Comparison of ENCODE assay signal across 2 cellular contexts in the genomic region with DNA sequence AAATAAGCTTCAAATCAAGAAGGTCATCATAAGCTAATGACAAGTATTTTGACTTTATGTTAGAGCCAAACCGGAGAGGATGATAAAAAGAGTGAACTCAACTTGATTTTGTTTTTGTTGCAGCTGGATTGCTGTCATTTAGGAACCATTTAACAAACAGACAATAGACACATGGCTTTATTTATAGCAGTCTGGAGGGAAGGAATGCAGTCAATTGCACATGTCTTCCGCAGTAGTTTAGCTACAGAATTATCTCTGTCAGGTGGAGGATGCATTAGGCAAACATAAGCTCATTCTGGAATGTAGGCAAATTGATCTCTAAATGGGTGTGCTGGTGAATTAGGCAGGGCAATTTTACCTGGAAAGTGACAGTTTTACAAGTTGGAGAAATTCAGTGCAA.
TF ChIP-seq lines count a peak whose summit lies in the region.

No MANE protein-coding gene starts in this region.

TF ChIP-seq in IMR-90, 13 proteins besides CTCF, POLR2A, EP300 and RAD21:
- TF ChIP-seq, protein P1, sequence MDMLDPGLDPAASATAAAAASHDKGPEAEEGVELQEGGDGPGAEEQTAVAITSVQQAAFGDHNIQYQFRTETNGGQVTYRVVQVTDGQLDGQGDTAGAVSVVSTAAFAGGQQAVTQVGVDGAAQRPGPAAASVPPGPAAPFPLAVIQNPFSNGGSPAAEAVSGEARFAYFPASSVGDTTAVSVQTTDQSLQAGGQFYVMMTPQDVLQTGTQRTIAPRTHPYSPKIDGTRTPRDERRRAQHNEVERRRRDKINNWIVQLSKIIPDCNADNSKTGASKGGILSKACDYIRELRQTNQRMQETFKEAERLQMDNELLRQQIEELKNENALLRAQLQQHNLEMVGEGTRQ (IDR thresholded peaks at IDR 0.05; ENCODE audit: low read depth, low read length) = no peak

TF ChIP-seq in SK-N-SH, 30 proteins besides CTCF, POLR2A, EP300 and RAD21:
- no peak for TF ChIP-seq ELF1 (IDR thresholded peaks at IDR 0.05)
- TF ChIP-seq, protein P2, sequence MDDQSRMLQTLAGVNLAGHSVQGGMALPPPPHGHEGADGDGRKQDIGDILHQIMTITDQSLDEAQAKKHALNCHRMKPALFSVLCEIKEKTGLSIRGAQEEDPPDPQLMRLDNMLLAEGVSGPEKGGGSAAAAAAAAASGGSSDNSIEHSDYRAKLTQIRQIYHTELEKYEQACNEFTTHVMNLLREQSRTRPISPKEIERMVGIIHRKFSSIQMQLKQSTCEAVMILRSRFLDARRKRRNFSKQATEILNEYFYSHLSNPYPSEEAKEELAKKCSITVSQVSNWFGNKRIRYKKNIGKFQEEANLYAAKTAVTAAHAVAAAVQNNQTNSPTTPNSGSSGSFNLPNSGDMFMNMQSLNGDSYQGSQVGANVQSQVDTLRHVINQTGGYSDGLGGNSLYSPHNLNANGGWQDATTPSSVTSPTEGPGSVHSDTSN (IDR thresholded peaks at IDR 0.05) = peak; percentile 94
- no peak for TF ChIP-seq RFX5 (IDR thresholded peaks at IDR 0.05; ENCODE audit: low read length)
- TF ChIP-seq RCOR1 (IDR thresholded peaks at IDR 0.05; ENCODE audit: low read length) = peak; percentile 98
- TF ChIP-seq SIN3A (IDR thresholded peaks at IDR 0.05; ENCODE audit: borderline replicate concordance, low read depth, low read length) = peak; percentile 80; the same call in 1 of the 2 replicates
- TF ChIP-seq, protein P3, sequence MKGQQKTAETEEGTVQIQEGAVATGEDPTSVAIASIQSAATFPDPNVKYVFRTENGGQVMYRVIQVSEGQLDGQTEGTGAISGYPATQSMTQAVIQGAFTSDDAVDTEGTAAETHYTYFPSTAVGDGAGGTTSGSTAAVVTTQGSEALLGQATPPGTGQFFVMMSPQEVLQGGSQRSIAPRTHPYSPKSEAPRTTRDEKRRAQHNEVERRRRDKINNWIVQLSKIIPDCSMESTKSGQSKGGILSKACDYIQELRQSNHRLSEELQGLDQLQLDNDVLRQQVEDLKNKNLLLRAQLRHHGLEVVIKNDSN (IDR thresholded peaks at IDR 0.05; ENCODE audit: borderline replicate concordance, low read depth) = peak; percentile 13; the same call in 1 of the 2 replicates
- peak; percentile 64 for TF ChIP-seq JUND (IDR thresholded peaks at IDR 0.05)
- TF ChIP-seq SMC3 (IDR thresholded peaks at IDR 0.05; ENCODE audit: low read depth, low read length) = peak; percentile 29; the same call in 1 of the 2 replicates
- TF ChIP-seq, protein P4, sequence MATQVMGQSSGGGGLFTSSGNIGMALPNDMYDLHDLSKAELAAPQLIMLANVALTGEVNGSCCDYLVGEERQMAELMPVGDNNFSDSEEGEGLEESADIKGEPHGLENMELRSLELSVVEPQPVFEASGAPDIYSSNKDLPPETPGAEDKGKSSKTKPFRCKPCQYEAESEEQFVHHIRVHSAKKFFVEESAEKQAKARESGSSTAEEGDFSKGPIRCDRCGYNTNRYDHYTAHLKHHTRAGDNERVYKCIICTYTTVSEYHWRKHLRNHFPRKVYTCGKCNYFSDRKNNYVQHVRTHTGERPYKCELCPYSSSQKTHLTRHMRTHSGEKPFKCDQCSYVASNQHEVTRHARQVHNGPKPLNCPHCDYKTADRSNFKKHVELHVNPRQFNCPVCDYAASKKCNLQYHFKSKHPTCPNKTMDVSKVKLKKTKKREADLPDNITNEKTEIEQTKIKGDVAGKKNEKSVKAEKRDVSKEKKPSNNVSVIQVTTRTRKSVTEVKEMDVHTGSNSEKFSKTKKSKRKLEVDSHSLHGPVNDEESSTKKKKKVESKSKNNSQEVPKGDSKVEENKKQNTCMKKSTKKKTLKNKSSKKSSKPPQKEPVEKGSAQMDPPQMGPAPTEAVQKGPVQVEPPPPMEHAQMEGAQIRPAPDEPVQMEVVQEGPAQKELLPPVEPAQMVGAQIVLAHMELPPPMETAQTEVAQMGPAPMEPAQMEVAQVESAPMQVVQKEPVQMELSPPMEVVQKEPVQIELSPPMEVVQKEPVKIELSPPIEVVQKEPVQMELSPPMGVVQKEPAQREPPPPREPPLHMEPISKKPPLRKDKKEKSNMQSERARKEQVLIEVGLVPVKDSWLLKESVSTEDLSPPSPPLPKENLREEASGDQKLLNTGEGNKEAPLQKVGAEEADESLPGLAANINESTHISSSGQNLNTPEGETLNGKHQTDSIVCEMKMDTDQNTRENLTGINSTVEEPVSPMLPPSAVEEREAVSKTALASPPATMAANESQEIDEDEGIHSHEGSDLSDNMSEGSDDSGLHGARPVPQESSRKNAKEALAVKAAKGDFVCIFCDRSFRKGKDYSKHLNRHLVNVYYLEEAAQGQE (IDR thresholded peaks at IDR 0.05; ENCODE audit: low read depth, low read length) = peak; percentile 61
- TF ChIP-seq EZH2phosphoT487 (IDR thresholded peaks at IDR 0.05; ENCODE audit: borderline replicate concordance, low read depth) = no peak
- peak; percentile 47; the same call in 1 of the 2 replicates for TF ChIP-seq MEF2A (IDR thresholded peaks at IDR 0.05; ENCODE audit: borderline replicate concordance, low read depth)
- peak; percentile 93; the same call in 1 of the 2 replicates for TF ChIP-seq FOXJ3 (CRISPR knock-in tag; IDR thresholded peaks at IDR 0.05)
- peak; percentile 77 for TF ChIP-seq POLR2AphosphoS5 (IDR thresholded peaks at IDR 0.05; ENCODE audit: low read depth, low read length)
- TF ChIP-seq NFIC (IDR thresholded peaks at IDR 0.05; ENCODE audit: borderline replicate concordance) = peak; percentile 61; the same call in 1 of the 2 replicates
- TF ChIP-seq, protein P5, sequence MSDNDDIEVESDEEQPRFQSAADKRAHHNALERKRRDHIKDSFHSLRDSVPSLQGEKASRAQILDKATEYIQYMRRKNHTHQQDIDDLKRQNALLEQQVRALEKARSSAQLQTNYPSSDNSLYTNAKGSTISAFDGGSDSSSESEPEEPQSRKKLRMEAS (IDR thresholded peaks at IDR 0.05; ENCODE audit: low read depth) = peak; percentile 52; the same call in 1 of the 2 replicates
- peak; percentile 48 for TF ChIP-seq GATA2 (CRISPR knock-in tag; IDR thresholded peaks at IDR 0.05)
- TF ChIP-seq CHD2 (IDR thresholded peaks at IDR 0.05; ENCODE audit: low read length, partially characterized antibody) = peak; percentile 65
- peak; percentile 66; the same call in 1 of the 2 replicates for TF ChIP-seq MXI1 (IDR thresholded peaks at IDR 0.05; ENCODE audit: low read depth, low read length)
- TF ChIP-seq TCF12 (IDR thresholded peaks at IDR 0.05) = peak; percentile 94
- TF ChIP-seq, protein P6, sequence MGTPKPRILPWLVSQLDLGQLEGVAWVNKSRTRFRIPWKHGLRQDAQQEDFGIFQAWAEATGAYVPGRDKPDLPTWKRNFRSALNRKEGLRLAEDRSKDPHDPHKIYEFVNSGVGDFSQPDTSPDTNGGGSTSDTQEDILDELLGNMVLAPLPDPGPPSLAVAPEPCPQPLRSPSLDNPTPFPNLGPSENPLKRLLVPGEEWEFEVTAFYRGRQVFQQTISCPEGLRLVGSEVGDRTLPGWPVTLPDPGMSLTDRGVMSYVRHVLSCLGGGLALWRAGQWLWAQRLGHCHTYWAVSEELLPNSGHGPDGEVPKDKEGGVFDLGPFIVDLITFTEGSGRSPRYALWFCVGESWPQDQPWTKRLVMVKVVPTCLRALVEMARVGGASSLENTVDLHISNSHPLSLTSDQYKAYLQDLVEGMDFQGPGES (IDR thresholded peaks at IDR 0.05; ENCODE audit: low read depth, low read length) = no peak
- no peak for TF ChIP-seq NRF1 (IDR thresholded peaks at IDR 0.05; ENCODE audit: low read depth, low read length)
- peak; percentile 65; the same call in 1 of the 2 replicates for TF ChIP-seq RXRA (IDR thresholded peaks at IDR 0.05; ENCODE audit: borderline replicate concordance, low read depth)
- peak; percentile 86 for TF ChIP-seq FOXM1 (IDR thresholded peaks at IDR 0.05; ENCODE audit: low read depth)
- peak; percentile 91 for TF ChIP-seq TEAD4 (IDR thresholded peaks at IDR 0.05; ENCODE audit: borderline replicate concordance, insufficient read depth)
- no peak for TF ChIP-seq FOSL2 (IDR thresholded peaks at IDR 0.05; ENCODE audit: borderline replicate concordance, low read depth)
